ENCODE assay signal across 38 cellular contexts in genomic region chr16:71547168-71547567, GRCh38. TPM values are rescaled to one million over a fixed set of nuclear protein-coding genes. Genes with fewer than 3 reads are reported as not detected.
"Had no signal": no experiment of that assay in that cellular context is flagged by ENCODE, and none has a peak within 500 bp of the region (broad histone marks: within the 10 kb centered on the region; RNA-seq: fewer than 3 reads in every experiment).

No MANE protein-coding gene starts in this region.

- ATAC-seq: activated naive CD4-positive, alpha-beta T cell treated with anti-CD3 and anti-CD28 coated beads, Interleukin-2, amount 50 U/mL, for 72 hours; activated naive CD8-positive, alpha-beta T cell treated with anti-CD3 and anti-CD28 coated beads, Interleukin-2, amount 50 U/mL, for 24 hours; activated T-cell treated with anti-CD3 and anti-CD28 coated beads, Interleukin-2, amount 50 U/mL, for 4 hours; activated T-cell treated with anti-CD3 and anti-CD28 coated beads, Interleukin-2, amount 50 U/mL, for 72 hours; activated T-helper 17 cell treated with anti-CD3 and anti-CD28 coated beads, Interleukin-2, amount 50 U/mL, for 72 hours; body of pancreas had no signal

- H3K4me3 ChIP-seq: adrenal gland, ascending aorta, body of pancreas, breast epithelium, cardiac muscle cell had no signal

- H3K36me3 ChIP-seq: adrenal gland, ascending aorta, brain microvascular endothelial cell, breast epithelium, cardiac muscle cell had no signal

- FAIRE-seq: astrocyte, bronchial epithelial cell had no signal

- H3K9me3 ChIP-seq: adrenal gland, ascending aorta, body of pancreas, breast epithelium had no signal

- H3K27ac ChIP-seq: adrenal gland, ascending aorta, body of pancreas, brain microvascular endothelial cell, breast epithelium, cardiac muscle cell had no signal

- DNase-seq: activated effector memory CD4-positive, alpha-beta T cell treated with anti-CD3 and anti-CD28 coated beads, Interleukin-2, amount 50 U/mL, for 16 hours; activated effector memory CD4-positive, alpha-beta T cell treated with Interleukin-2 at 50 U/mL for 16 hours; activated gamma-delta T cell; activated gamma-delta T cell treated with Interleukin-2 at 50 U/mL for 16 hours; activated naive CD4-positive, alpha-beta T cell; activated naive CD4-positive, alpha-beta T cell treated with anti-CD3 and anti-CD28 coated beads for 36 hours; activated naive CD4-positive, alpha-beta T cell treated with anti-CD3 and anti-CD28 coated beads, Interleukin-2, amount 10 ng/mL, durations not matched to agents 7 days and 5 days; activated naive CD4-positive, alpha-beta T cell treated with anti-CD3 and anti-CD28 coated beads, Interleukin-2, amount 50 U/mL, for 16 hours; activated naive CD4-positive, alpha-beta T cell treated with Interleukin-2 at 50 U/mL for 16 hours; activated naive CD8-positive, alpha-beta T cell treated with anti-CD3 and anti-CD28 coated beads for 36 hours; activated naive CD8-positive, alpha-beta T cell treated with anti-CD3 and anti-CD28 coated beads, Interleukin-2, amount 10 ng/mL, durations not matched to agents 7 days and 5 days; activated naive CD8-positive, alpha-beta T cell treated with anti-CD3 and anti-CD28 coated beads, Interleukin-2, amount 50 U/mL, for 24 hours; activated T-cell treated with anti-CD3 and anti-CD28 coated beads, Interleukin-2, amount 50 U/mL, for 1 hour; activated T-cell treated with anti-CD3 and anti-CD28 coated beads, Interleukin-2, amount 50 U/mL, for 24 hours; activated T-cell treated with anti-CD3 and anti-CD28 coated beads, Interleukin-2, amount 50 U/mL, for 4 hours; activated T-cell treated with anti-CD3 and anti-CD28 coated beads, Interleukin-2, amount 50 U/mL, for 48 hours; activated T-cell treated with anti-CD3 and anti-CD28 coated beads, Interleukin-2, amount 50 U/mL, for 72 hours; adrenal gland; amniotic stem cell; amygdala; anterior cingulate cortex; aorta; body of pancreas; brain microvascular endothelial cell; caudate nucleus; central memory CD4-positive, alpha-beta T cell had no signal

- H3K27me3 ChIP-seq: adrenal gland, ascending aorta, body of pancreas, brain microvascular endothelial cell, breast epithelium had no signal

- H3K4me1 ChIP-seq: adrenal gland, ascending aorta, breast epithelium had no signal

RNA-seq across cellular contexts. Expression of gene CHST4, which starts 20.9 kb away (rescaled TPM):
- total RNA-seq: activated naive CD4-positive, alpha-beta T cell treated with anti-CD3 and anti-CD28 coated beads for 36 hours; activated naive CD4-positive, alpha-beta T cell treated with anti-CD3 and anti-CD28 coated beads, Interleukin-2, amount 50 U/mL, for 72 hours; activated naive CD8-positive, alpha-beta T cell treated with anti-CD3 and anti-CD28 coated beads, Interleukin-2, amount 10 ng/mL, durations not matched to agents 7 days and 5 days; activated T-cell treated with anti-CD3 and anti-CD28 coated beads, Interleukin-2, amount 50 U/mL, for 72 hours; activated T-helper 1 cell treated with anti-CD3 and anti-CD28 coated beads, Interleukin-12 subunit alpha, Interleukin-12 subunit beta, Interleukin-2, Interleukin-4 antibody, amounts not matched to agents 30 ng/mL and 10 ng/mL and 1 ng/mL, durations not matched to agents 14 hours and 24 hours and 36 hours; activated T-helper 17 cell treated with anti-CD3 and anti-CD28 coated beads, Interleukin-2, amount 50 U/mL, for 72 hours; aorta; ascending aorta; cardiac muscle cell; cardiac septum; cerebellum; chondrocyte had no signal
- polyA plus RNA-seq: cardiac muscle cell had no signal

RNA-seq across cellular contexts. Expression of gene TAT, which starts 29.7 kb away (rescaled TPM):
- total RNA-seq: activated naive CD4-positive, alpha-beta T cell treated with anti-CD3 and anti-CD28 coated beads for 36 hours; activated naive CD4-positive, alpha-beta T cell treated with anti-CD3 and anti-CD28 coated beads, Interleukin-2, amount 50 U/mL, for 72 hours; activated naive CD8-positive, alpha-beta T cell treated with anti-CD3 and anti-CD28 coated beads for 36 hours; activated naive CD8-positive, alpha-beta T cell treated with anti-CD3 and anti-CD28 coated beads, Interleukin-2, amount 10 ng/mL, durations not matched to agents 7 days and 5 days; activated T-cell treated with anti-CD3 and anti-CD28 coated beads, Interleukin-2, amount 50 U/mL, for 72 hours; activated T-helper 1 cell treated with anti-CD3 and anti-CD28 coated beads, Interleukin-12 subunit alpha, Interleukin-12 subunit beta, Interleukin-2, Interleukin-4 antibody, amounts not matched to agents 30 ng/mL and 10 ng/mL and 1 ng/mL, durations not matched to agents 14 hours and 24 hours and 36 hours; activated T-helper 17 cell treated with anti-CD3 and anti-CD28 coated beads, Interleukin-2, amount 50 U/mL, for 72 hours; activated T-helper 2 cell treated with anti-CD3 and anti-CD28 coated beads, Interferon-gamma antibody, Interleukin-2, Interleukin-4, amounts not matched to agents 10 μg/mL and 5 μg/mL and 100 μg/mL, durations not matched to agents 14 hours and 24 hours and 36 hours; aorta; astrocyte; body of pancreas; bronchial epithelial cell; cardiac muscle cell; cardiac septum; cerebellum had no signal
- polyA plus RNA-seq: aorta had no signal

RNA-seq across cellular contexts. Expression of gene ZNF19, which starts 58.0 kb away (rescaled TPM):
- total RNA-seq: ascending aorta had no signal
